In genomic region chr3:48561045-48561736, GRCh38 we compare ENCODE assay signal across 8 cellular contexts. TPM values are rescaled to one million over a fixed set of nuclear protein-coding genes. Genes with fewer than 3 reads are reported as not detected.
DNase-seq lines count a peak whose midpoint lies in the region; ATAC-seq, FAIRE-seq and TF ChIP-seq lines count a peak whose summit lies in the region.

No MANE protein-coding gene starts in this region.

- no peak for ATAC-seq in left lung
- peak; percentile 18 for ATAC-seq in upper lobe of right lung
- ATAC-seq in HG02973 (IDR thresholded peaks at IDR 0.05; ENCODE audit: unreplicated experiment) = no peak
- ATAC-seq in left lobe of liver = no peak
- no peak for ATAC-seq in GM21576 (IDR thresholded peaks at IDR 0.05; ENCODE audit: unreplicated experiment)

- H3K9me3 ChIP-seq in left lung (no peaks in the 10 kb centered on the region), upper lobe of right lung (no peaks in the 10 kb centered on the region)

- FAIRE-seq in bronchial epithelial cell (lab: Jason Lieb, UNC) = peak; percentile 32

- peaks cover 10 to 80% of the 10 kb centered on the region in 2 donors for H3K4me1 ChIP-seq in left lung
- peaks cover 27% of the 10 kb centered on the region for H3K4me1 ChIP-seq in upper lobe of right lung

- TF ChIP-seq CTCF in bronchial epithelial cell (IDR thresholded peaks at IDR 0.05; ENCODE audit: insufficient read depth, low read length, severe bottlenecking) (no peak), left lung (IDR thresholded peaks at IDR 0.05) (peak in 1 of 2 donors; percentile 27), upper lobe of right lung (IDR thresholded peaks at IDR 0.05) (peak; percentile 27)

- no peak overlapping the region for H3K4me3 ChIP-seq in bronchial epithelial cell (ENCODE audit: low read depth, low read length)
- H3K4me3 ChIP-seq in left lung = peak overlapping the region; percentile 9 to 28
- H3K4me3 ChIP-seq in upper lobe of right lung = peak overlapping the region; percentile 23

- H3K27me3 ChIP-seq in bronchial epithelial cell (ENCODE audit: control insufficient read depth, insufficient read depth, low read length) (no peaks in the 10 kb centered on the region), left lung (no peaks in the 10 kb centered on the region), upper lobe of right lung (no peaks in the 10 kb centered on the region)

- intact Hi-C loops in left lung (cut with DNase I) (no loop called here), upper lobe of right lung (cut with DNase I) (no loop called here)

- H3K27ac ChIP-seq in left lung = peak overlapping the region; percentile 42 to 66
- no peak overlapping the region for H3K27ac ChIP-seq in upper lobe of right lung

- DNase-seq in COLO829 (ENCODE audit: low spot score) (peak; percentile 83), MV-4-11 (lab: John Stamatoyannopoulos, UW) (peak; percentile 78), bronchial epithelial cell (ENCODE audit: low read depth) (no peak), left lung (peak; percentile 72 to 88), upper lobe of right lung (peak; percentile 83), left lobe of liver (ENCODE audit: low spot score) (no peak)

- H3K36me3 ChIP-seq in bronchial epithelial cell (ENCODE audit: control insufficient read depth, insufficient read depth, low read length) (peaks cover 21% of the 10 kb centered on the region), left lung (no peaks in the 10 kb centered on the region), upper lobe of right lung (no peaks in the 10 kb centered on the region)

RNA-seq across cellular contexts. Expression of gene UCN2, which starts 2.4 kb away (rescaled TPM):
- total RNA-seq in bronchial epithelial cell (9.6 and 12.9 TPM in 2 replicates), left lung (under 1 TPM in 1 of 2 donors, not detected in 1; 0.37 TPM), upper lobe of right lung (not detected), left lobe of liver (not detected)

RNA-seq across cellular contexts. Expression of gene PFKFB4, which starts 4.6 kb away (rescaled TPM):
- total RNA-seq in bronchial epithelial cell (18.2 and 20.2 TPM in 2 replicates), left lung (10 to 100 TPM in 1 of 2 donors, 1 to 10 TPM in 1; 7.8 to 16.1 TPM), upper lobe of right lung (11.0 TPM), left lobe of liver (1.3 TPM)

RNA-seq across cellular contexts. Expression of gene COL7A1, which starts 33.9 kb away (rescaled TPM):
- total RNA-seq in bronchial epithelial cell = 147 and 173 TPM in 2 replicates
- 1 to 10 TPM; 7.2 to 9.2 TPM for total RNA-seq in left lung
- 3.7 TPM for total RNA-seq in upper lobe of right lung
- total RNA-seq in left lobe of liver = 2.5 TPM

RNA-seq across cellular contexts. Expression of gene UQCRC1, which starts 48.3 kb away (rescaled TPM):
- 473 and 946 TPM in 2 replicates for total RNA-seq in bronchial epithelial cell
- 100 to 1,000 TPM; 148 to 203 TPM for total RNA-seq in left lung
- total RNA-seq in upper lobe of right lung = 126 TPM
- 232 TPM for total RNA-seq in left lobe of liver

RNA-seq across cellular contexts. Expression of gene SHISA5, which starts 57.2 kb away (rescaled TPM):
- total RNA-seq in bronchial epithelial cell (87.1 and 131 TPM in 2 replicates), left lung (100 to 1,000 TPM; 179 to 206 TPM), upper lobe of right lung (163 TPM), left lobe of liver (97.9 TPM)

Comparison
In these comparisons a context has a peak if more than half of its experiments do, and no peak if none do; other contexts are left out.
1. DNase-seq: peak in COLO829 (single experiment), MV-4-11 (single experiment), left lung (2 of 2) and upper lobe of right lung (single experiment); none in bronchial epithelial cell (single experiment) and left lobe of liver (single experiment).
2. RNA of gene COL7A1, which starts 33.9 kb away (total RNA-seq): 147 to 173 TPM in bronchial epithelial cell; 7.2 to 9.2 TPM in left lung, 3.7 TPM in upper lobe of right lung (single experiment) and 2.5 TPM in left lobe of liver (single experiment); every median in the first group is over 10 times any median in the second.